ENCODE assay signal across 1 cellular context in genomic region chr5:142821733-142822487, GRCh38.
TF ChIP-seq lines count a peak whose summit lies in the region.

No MANE protein-coding gene starts in this region.

TF ChIP-seq in HEK293, 187 proteins besides CTCF, POLR2A, EP300 and RAD21 (continued from another document and continues in another):
- TF ChIP-seq, protein P1, sequence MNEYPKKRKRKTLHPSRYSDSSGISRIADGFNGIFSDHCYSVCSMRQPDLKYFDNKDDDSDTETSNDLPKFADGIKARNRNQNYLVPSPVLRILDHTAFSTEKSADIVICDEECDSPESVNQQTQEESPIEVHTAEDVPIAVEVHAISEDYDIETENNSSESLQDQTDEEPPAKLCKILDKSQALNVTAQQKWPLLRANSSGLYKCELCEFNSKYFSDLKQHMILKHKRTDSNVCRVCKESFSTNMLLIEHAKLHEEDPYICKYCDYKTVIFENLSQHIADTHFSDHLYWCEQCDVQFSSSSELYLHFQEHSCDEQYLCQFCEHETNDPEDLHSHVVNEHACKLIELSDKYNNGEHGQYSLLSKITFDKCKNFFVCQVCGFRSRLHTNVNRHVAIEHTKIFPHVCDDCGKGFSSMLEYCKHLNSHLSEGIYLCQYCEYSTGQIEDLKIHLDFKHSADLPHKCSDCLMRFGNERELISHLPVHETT (tag by site-specific recombination; IDR thresholded peaks at IDR 0.05), result 0 out of 2 replicates have a peak, but pooled peaks have one; percentile 34
- TF ChIP-seq KLF1 (tag by site-specific recombination; IDR thresholded peaks at IDR 0.05) (no peak), ZNF514 (tag by site-specific recombination; IDR thresholded peaks at IDR 0.05) (no peak), ZNF335 (tag by site-specific recombination; conservative IDR thresholded peaks at IDR 0.05) (no peak; the same call in 1 of the 2 replicates), ZNF324 (tag by site-specific recombination; IDR thresholded peaks at IDR 0.05) (peak; percentile 84), ZIC2 (tag by site-specific recombination; IDR thresholded peaks at IDR 0.05) (no peak), ZNF660 (tag by site-specific recombination; IDR thresholded peaks at IDR 0.05) (peak; percentile 94), TSHZ1 (tag by site-specific recombination; IDR thresholded peaks at IDR 0.05; ENCODE audit: borderline replicate concordance) (0 out of 2 replicates have a peak, but pooled peaks have one; percentile 29), PRDM1 (tag by site-specific recombination; IDR thresholded peaks at IDR 0.05) (peak; percentile 73), EGR2 (tag by site-specific recombination; IDR thresholded peaks at IDR 0.05; ENCODE audit: low read depth) (no peak), ZNF184 (tag by site-specific recombination; IDR thresholded peaks at IDR 0.05) (peak; percentile 92), GLI4 (tag by site-specific recombination; IDR thresholded peaks at IDR 0.05) (no peak), BCL11A (tag by site-specific recombination; IDR thresholded peaks at IDR 0.05; ENCODE audit: low read depth) (peak; percentile 55; the same call in 1 of the 2 replicates), KLF7 (tag by site-specific recombination; IDR thresholded peaks at IDR 0.05; ENCODE audit: borderline replicate concordance) (no peak), ZNF404 (tag by site-specific recombination; IDR thresholded peaks at IDR 0.05) (no peak), ZNF366 (tag by site-specific recombination; conservative IDR thresholded peaks at IDR 0.05) (peak; percentile 90), ZBTB44 (tag by site-specific recombination; IDR thresholded peaks at IDR 0.05) (no peak), HIC1 (tag by site-specific recombination; IDR thresholded peaks at IDR 0.05) (peak; percentile 75), ZNF664 (tag by site-specific recombination; IDR thresholded peaks at IDR 0.05) (no peak), ZNF830 (tag by site-specific recombination; IDR thresholded peaks at IDR 0.05; ENCODE audit: low read depth) (no peak), ZBTB10 (tag by site-specific recombination; IDR thresholded peaks at IDR 0.05) (no peak), ZNF623 (tag by site-specific recombination; IDR thresholded peaks at IDR 0.05) (no peak), ZFP41 (tag by site-specific recombination; IDR thresholded peaks at IDR 0.05; ENCODE audit: borderline replicate concordance) (no peak), ZNF501 (tag by site-specific recombination; IDR thresholded peaks at IDR 0.05) (0 out of 2 replicates have a peak, but pooled peaks have one; percentile 16), ZNF112 (tag by site-specific recombination; IDR thresholded peaks at IDR 0.05) (0 out of 2 replicates have a peak, but pooled peaks have one; percentile 29), ZSCAN23 (tag by site-specific recombination; IDR thresholded peaks at IDR 0.05) (peak; percentile 64), ZFP37 (tag by site-specific recombination; IDR thresholded peaks at IDR 0.05) (peak; percentile 57; the same call in 1 of the 2 replicates), ZNF214 (tag by site-specific recombination; IDR thresholded peaks at IDR 0.05; ENCODE audit: borderline replicate concordance) (no peak), ZSCAN16 (tag by site-specific recombination; IDR thresholded peaks at IDR 0.05) (no peak), ZNF560 (tag by site-specific recombination; IDR thresholded peaks at IDR 0.05; ENCODE audit: borderline replicate concordance) (no peak), INSM2 (tag by site-specific recombination; IDR thresholded peaks at IDR 0.05) (peak; percentile 85), ZNF473 (tag by site-specific recombination; IDR thresholded peaks at IDR 0.05) (no peak), ZBTB17 (tag by site-specific recombination; IDR thresholded peaks at IDR 0.05) (peak; percentile 77), ZSCAN30 (tag by site-specific recombination; IDR thresholded peaks at IDR 0.05) (no peak)
- TF ChIP-seq, protein P2, sequence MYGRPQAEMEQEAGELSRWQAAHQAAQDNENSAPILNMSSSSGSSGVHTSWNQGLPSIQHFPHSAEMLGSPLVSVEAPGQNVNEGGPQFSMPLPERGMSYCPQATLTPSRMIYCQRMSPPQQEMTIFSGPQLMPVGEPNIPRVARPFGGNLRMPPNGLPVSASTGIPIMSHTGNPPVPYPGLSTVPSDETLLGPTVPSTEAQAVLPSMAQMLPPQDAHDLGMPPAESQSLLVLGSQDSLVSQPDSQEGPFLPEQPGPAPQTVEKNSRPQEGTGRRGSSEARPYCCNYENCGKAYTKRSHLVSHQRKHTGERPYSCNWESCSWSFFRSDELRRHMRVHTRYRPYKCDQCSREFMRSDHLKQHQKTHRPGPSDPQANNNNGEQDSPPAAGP (tag by site-specific recombination; IDR thresholded peaks at IDR 0.05), result peak; percentile 72; the same call in 1 of the 2 replicates
- TF ChIP-seq, protein P3, sequence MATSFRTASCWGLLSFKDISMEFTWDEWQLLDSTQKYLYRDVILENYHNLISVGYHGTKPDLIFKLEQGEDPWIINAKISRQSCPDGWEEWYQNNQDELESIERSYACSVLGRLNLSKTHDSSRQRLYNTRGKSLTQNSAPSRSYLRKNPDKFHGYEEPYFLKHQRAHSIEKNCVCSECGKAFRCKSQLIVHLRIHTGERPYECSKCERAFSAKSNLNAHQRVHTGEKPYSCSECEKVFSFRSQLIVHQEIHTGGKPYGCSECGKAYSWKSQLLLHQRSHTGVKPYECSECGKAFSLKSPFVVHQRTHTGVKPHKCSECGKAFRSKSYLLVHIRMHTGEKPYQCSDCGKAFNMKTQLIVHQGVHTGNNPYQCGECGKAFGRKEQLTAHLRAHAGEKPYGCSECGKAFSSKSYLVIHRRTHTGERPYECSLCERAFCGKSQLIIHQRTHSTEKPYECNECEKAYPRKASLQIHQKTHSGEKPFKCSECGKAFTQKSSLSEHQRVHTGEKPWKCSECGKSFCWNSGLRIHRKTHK (tag by site-specific recombination; IDR thresholded peaks at IDR 0.05), result no peak
- TF ChIP-seq, protein P4, sequence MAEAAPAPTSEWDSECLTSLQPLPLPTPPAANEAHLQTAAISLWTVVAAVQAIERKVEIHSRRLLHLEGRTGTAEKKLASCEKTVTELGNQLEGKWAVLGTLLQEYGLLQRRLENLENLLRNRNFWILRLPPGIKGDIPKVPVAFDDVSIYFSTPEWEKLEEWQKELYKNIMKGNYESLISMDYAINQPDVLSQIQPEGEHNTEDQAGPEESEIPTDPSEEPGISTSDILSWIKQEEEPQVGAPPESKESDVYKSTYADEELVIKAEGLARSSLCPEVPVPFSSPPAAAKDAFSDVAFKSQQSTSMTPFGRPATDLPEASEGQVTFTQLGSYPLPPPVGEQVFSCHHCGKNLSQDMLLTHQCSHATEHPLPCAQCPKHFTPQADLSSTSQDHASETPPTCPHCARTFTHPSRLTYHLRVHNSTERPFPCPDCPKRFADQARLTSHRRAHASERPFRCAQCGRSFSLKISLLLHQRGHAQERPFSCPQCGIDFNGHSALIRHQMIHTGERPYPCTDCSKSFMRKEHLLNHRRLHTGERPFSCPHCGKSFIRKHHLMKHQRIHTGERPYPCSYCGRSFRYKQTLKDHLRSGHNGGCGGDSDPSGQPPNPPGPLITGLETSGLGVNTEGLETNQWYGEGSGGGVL (tag by site-specific recombination; IDR thresholded peaks at IDR 0.05), result peak; percentile 43
- TF ChIP-seq, protein P5, sequence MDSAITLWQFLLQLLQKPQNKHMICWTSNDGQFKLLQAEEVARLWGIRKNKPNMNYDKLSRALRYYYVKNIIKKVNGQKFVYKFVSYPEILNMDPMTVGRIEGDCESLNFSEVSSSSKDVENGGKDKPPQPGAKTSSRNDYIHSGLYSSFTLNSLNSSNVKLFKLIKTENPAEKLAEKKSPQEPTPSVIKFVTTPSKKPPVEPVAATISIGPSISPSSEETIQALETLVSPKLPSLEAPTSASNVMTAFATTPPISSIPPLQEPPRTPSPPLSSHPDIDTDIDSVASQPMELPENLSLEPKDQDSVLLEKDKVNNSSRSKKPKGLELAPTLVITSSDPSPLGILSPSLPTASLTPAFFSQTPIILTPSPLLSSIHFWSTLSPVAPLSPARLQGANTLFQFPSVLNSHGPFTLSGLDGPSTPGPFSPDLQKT (IDR thresholded peaks at IDR 0.05; ENCODE audit: borderline replicate concordance, low read depth, low read length), result no peak
- TF ChIP-seq, protein P6, sequence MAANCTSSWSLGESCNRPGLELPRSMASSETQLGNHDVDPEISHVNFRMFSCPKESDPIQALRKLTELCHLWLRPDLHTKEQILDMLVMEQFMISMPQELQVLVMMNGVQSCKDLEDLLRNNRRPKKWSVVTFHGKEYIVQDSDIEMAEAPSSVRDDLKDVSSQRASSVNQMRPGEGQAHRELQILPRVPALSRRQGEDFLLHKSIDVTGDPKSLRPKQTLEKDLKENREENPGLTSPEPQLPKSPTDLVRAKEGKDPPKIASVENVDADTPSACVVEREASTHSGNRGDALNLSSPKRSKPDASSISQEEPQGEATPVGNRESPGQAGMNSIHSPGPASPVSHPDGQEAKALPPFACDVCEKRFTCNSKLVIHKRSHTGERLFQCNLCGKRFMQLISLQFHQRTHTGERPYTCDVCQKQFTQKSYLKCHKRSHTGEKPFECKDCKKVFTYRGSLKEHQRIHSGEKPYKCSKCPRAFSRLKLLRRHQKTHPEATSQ (tag by site-specific recombination; IDR thresholded peaks at IDR 0.05), result no peak
